Comparison of ENCODE assay signal across 8 cellular contexts in genomic region chr20:8019178-8019997, GRCh38. TPM values are rescaled to one million over a fixed set of nuclear protein-coding genes. Genes with fewer than 3 reads are reported as not detected.
A peak's percentile ranks its signal among the peaks of the same experiment; 100 is the strongest.
DNase-seq lines count a peak whose midpoint lies in the region; ATAC-seq and TF ChIP-seq lines count a peak whose summit lies in the region.

A gene with protein sequence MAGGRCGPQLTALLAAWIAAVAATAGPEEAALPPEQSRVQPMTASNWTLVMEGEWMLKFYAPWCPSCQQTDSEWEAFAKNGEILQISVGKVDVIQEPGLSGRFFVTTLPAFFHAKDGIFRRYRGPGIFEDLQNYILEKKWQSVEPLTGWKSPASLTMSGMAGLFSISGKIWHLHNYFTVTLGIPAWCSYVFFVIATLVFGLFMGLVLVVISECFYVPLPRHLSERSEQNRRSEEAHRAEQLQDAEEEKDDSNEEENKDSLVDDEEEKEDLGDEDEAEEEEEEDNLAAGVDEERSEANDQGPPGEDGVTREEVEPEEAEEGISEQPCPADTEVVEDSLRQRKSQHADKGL (minus strand): TSS chr20:8019761. CDS start chr20:8019613, 148 bp downstream.

- ATAC-seq in GM18873 (IDR thresholded peaks at IDR 0.05; ENCODE audit: low FRiP score, unreplicated experiment) (peak; percentile 86), HG03139 (IDR thresholded peaks at IDR 0.05; ENCODE audit: unreplicated experiment) (peak; percentile 91), activated B cell treated with CpG ODN at 0.5 μM for 24 hours (ENCODE audit: low read depth) (peak; percentile 88)

- no peak for TF ChIP-seq CTCF in activated B cell treated with CpG ODN at 0.5 μM for 24 hours (IDR thresholded peaks at IDR 0.05)

- no peaks in the 10 kb centered on the region for H3K9me3 Mint-ChIP-seq in activated B cell treated with CpG ODN at 0.5 μM for 24 hours

- H3K27ac ChIP-seq in caudate nucleus (ENCODE audit: low read depth, low read length): peak within 1 kb of the TSS; percentile 93

- CTCF ChIA-PET in activated B cell treated with CpG ODN at 0.5 μM for 24 hours (lab: Charles Lee): no interaction called here

- POLR2A ChIA-PET in activated B cell treated with CpG ODN at 0.5 μM for 24 hours (lab: Charles Lee): interaction anchor here (1.4 kb wide), 1 partner anchor 24 kb away, joined by 4 read pairs; no protein-coding TSS in a partner anchor

- peak; percentile 97 for DNase-seq in AG08395 (ENCODE audit: low spot score)
- DNase-seq in NCI-H2196 treated with DMSO at 0.1 percent for 48 hours (lab: John Stamatoyannopoulos, UW; ENCODE audit: unreplicated experiment): peak; percentile 93
- peak; percentile 93 for DNase-seq in activated B cell treated with CpG ODN at 0.5 μM for 24 hours
- peak in 60 of 61 donors; percentile 44 to 98 (median 82) for DNase-seq in caudate nucleus (lab: John Stamatoyannopoulos, UW)
- DNase-seq in inferior parietal cortex (ENCODE audit: extremely low spot score): peak; percentile 85
- peak; percentile 78 to 91 for DNase-seq in stimulated activated CD4-positive, alpha-beta T cell treated with anti-CD3 and anti-CD28 coated beads, Interleukin-12 subunit alpha, Interleukin-12 subunit beta, amount 100 ng/mL, for 24 hours (ENCODE audit: low read depth in 2 of 2)

- peaks cover 27% of the 10 kb centered on the region for H3K4me1 Mint-ChIP-seq in activated B cell treated with CpG ODN at 0.5 μM for 24 hours

- intact Hi-C loops in activated B cell treated with CpG ODN at 0.5 μM for 24 hours (cut with micrococcal nuclease): loop anchor here (1.0 to 10.0 kb wide), 4 partner anchors 17 to 585 kb away; no protein-coding TSS in a partner anchor

- peak within 1 kb of the TSS; percentile 79 for H3K27ac Mint-ChIP-seq in activated B cell treated with CpG ODN at 0.5 μM for 24 hours

- peak within 1 kb of the TSS; percentile 90 for H3K4me3 Mint-ChIP-seq in activated B cell treated with CpG ODN at 0.5 μM for 24 hours

- peaks cover 6% of the 10 kb centered on the region for H3K36me3 Mint-ChIP-seq in activated B cell treated with CpG ODN at 0.5 μM for 24 hours (ENCODE audit: low read depth)

- no peaks in the 10 kb centered on the region for H3K27me3 Mint-ChIP-seq in activated B cell treated with CpG ODN at 0.5 μM for 24 hours

RNA-seq across cellular contexts. Expression of the gene that starts here (rescaled TPM):
- 19.4 and 24.8 TPM in 2 replicates for total RNA-seq in activated B cell treated with CpG ODN at 0.5 μM for 24 hours

Comparison
In these comparisons a context has a peak if more than half of its experiments do, and no peak if none do; other contexts are left out.
1. Peak in every context shown above with its lines: DNase-seq, ATAC-seq and H3K27ac ChIP-seq.